In genomic region chr1:192545781-192546521, GRCh38 we compare ENCODE assay signal across 9 cellular contexts. TPM values are rescaled to one million over a fixed set of nuclear protein-coding genes. Genes with fewer than 3 reads are reported as not detected.
A peak's percentile ranks its signal among the peaks of the same experiment; 100 is the strongest.
DNase-seq lines count a peak whose midpoint lies in the region; ATAC-seq lines count a peak whose summit lies in the region.
"Had no signal": no experiment of that assay in that cellular context is flagged by ENCODE, and none has a peak within 500 bp of the region (broad histone marks: within the 10 kb centered on the region; RNA-seq: fewer than 3 reads in every experiment).

No MANE protein-coding gene starts in this region.

- no peaks in the 10 kb centered on the region for H3K27me3 ChIP-seq in CD8-positive, alpha-beta memory T cell (ENCODE audit: insufficient read depth, low read length, poor library complexity, severe bottlenecking)
- no peaks in the 10 kb centered on the region for H3K27me3 ChIP-seq in thymus (ENCODE audit: control insufficient read depth, insufficient read depth)

- no peaks in the 10 kb centered on the region for H3K9me3 Mint-ChIP-seq in CD8-positive, alpha-beta memory T cell
- H3K9me3 Mint-ChIP-seq in activated naive CD8-positive, alpha-beta T cell treated with anti-CD3 and anti-CD28 coated beads, Interleukin-2, amount 50 U/mL, for 24 hours: no peaks in the 10 kb centered on the region
- no peaks in the 10 kb centered on the region for H3K9me3 Mint-ChIP-seq in activated CD8-positive, alpha-beta memory T cell treated with anti-CD3 and anti-CD28 coated beads, Interleukin-2, amount 10 ng/mL, durations not matched to agents 7 days and 5 days (ENCODE audit: low read depth)

- peak overlapping the region in 2 of 7 donors; percentile 52 to 59 for H3K4me3 Mint-ChIP-seq in CD8-positive, alpha-beta memory T cell
- peak overlapping the region; percentile 36 for H3K4me3 Mint-ChIP-seq in activated naive CD8-positive, alpha-beta T cell treated with anti-CD3 and anti-CD28 coated beads, Interleukin-2, amount 50 U/mL, for 24 hours
- no peak overlapping the region for H3K4me3 Mint-ChIP-seq in activated CD8-positive, alpha-beta memory T cell treated with anti-CD3 and anti-CD28 coated beads, Interleukin-2, amount 10 ng/mL, durations not matched to agents 7 days and 5 days

- CTCF ChIA-PET in CD8-positive, alpha-beta memory T cell (lab: Charles Lee): interaction anchor here (0.6 to 1.1 kb wide), 2 partner anchors 69 to 153 kb away, joined by 3 to 5 read pairs; no protein-coding TSS in a partner anchor
- CTCF ChIA-PET in activated CD8-positive, alpha-beta memory T cell treated with anti-CD3 and anti-CD28 coated beads, Interleukin-2, amount 10 ng/mL, durations not matched to agents 7 days and 5 days (lab: Charles Lee): interaction anchor here (1.7 kb wide), 1 partner anchor 11 kb away, joined by 4 read pairs; no protein-coding TSS in a partner anchor

- POLR2A ChIA-PET in CD8-positive, alpha-beta memory T cell (lab: Charles Lee): no interaction called here

- H3K36me3 Mint-ChIP-seq in CD8-positive, alpha-beta memory T cell: no peaks in the 10 kb centered on the region
- no peaks in the 10 kb centered on the region for H3K36me3 Mint-ChIP-seq in activated naive CD8-positive, alpha-beta T cell treated with anti-CD3 and anti-CD28 coated beads, Interleukin-2, amount 50 U/mL, for 24 hours (ENCODE audit: low read depth)
- peaks cover 2% of the 10 kb centered on the region for H3K36me3 Mint-ChIP-seq in activated CD8-positive, alpha-beta memory T cell treated with anti-CD3 and anti-CD28 coated beads, Interleukin-2, amount 10 ng/mL, durations not matched to agents 7 days and 5 days

- peaks cover 22% of the 10 kb centered on the region for H3K4me1 ChIP-seq in CD8-positive, alpha-beta memory T cell (ENCODE audit: insufficient read depth, low read length)
- peaks cover 3% of the 10 kb centered on the region for H3K4me1 ChIP-seq in thymus (ENCODE audit: control insufficient read depth, insufficient read depth, low read length)

- H3K27ac ChIP-seq in CD8-positive, alpha-beta memory T cell (ENCODE audit: low read depth, low read length): no peak overlapping the region
- H3K27ac ChIP-seq in thymus (ENCODE audit: low read depth): peak overlapping the region; percentile 64

- no peaks in the 10 kb centered on the region for H3K9me3 ChIP-seq in CD8-positive, alpha-beta memory T cell (ENCODE audit: low read length)
- H3K9me3 ChIP-seq in thymus (ENCODE audit: control insufficient read depth): no peaks in the 10 kb centered on the region

- peak overlapping the region in 6 of 8 donors; percentile 18 to 83 (median 31) for H3K27ac Mint-ChIP-seq in CD8-positive, alpha-beta memory T cell
- H3K27ac Mint-ChIP-seq in activated naive CD8-positive, alpha-beta T cell treated with anti-CD3 and anti-CD28 coated beads, Interleukin-2, amount 50 U/mL, for 24 hours: peak overlapping the region; percentile 75
- no peak overlapping the region for H3K27ac Mint-ChIP-seq in activated CD8-positive, alpha-beta memory T cell treated with anti-CD3 and anti-CD28 coated beads, Interleukin-2, amount 10 ng/mL, durations not matched to agents 7 days and 5 days

- ATAC-seq in GM21360 (IDR thresholded peaks at IDR 0.05; ENCODE audit: unreplicated experiment): peak; percentile 59
- ATAC-seq in HG03521 (IDR thresholded peaks at IDR 0.05; ENCODE audit: unreplicated experiment): peak; percentile 47
- ATAC-seq in activated naive CD8-positive, alpha-beta T cell treated with anti-CD3 and anti-CD28 coated beads, Interleukin-2, amount 50 U/mL, for 24 hours: peak; percentile 37
- no peak for ATAC-seq in activated CD8-positive, alpha-beta memory T cell treated with anti-CD3 and anti-CD28 coated beads, Interleukin-2, amount 10 ng/mL, durations not matched to agents 7 days and 5 days

- H3K36me3 ChIP-seq in CD8-positive, alpha-beta memory T cell (ENCODE audit: insufficient read depth, low read length): no peaks in the 10 kb centered on the region
- no peaks in the 10 kb centered on the region for H3K36me3 ChIP-seq in thymus (ENCODE audit: control insufficient read depth, insufficient read depth)

- H3K4me3 ChIP-seq in CD8-positive, alpha-beta memory T cell (ENCODE audit: low read length): no peak overlapping the region
- no peak overlapping the region for H3K4me3 ChIP-seq in thymus (ENCODE audit: low read length)

- no peak for DNase-seq in CD8-positive, alpha-beta memory T cell
- no peak for DNase-seq in activated naive CD8-positive, alpha-beta T cell treated with anti-CD3 and anti-CD28 coated beads, Interleukin-2, amount 50 U/mL, for 24 hours
- DNase-seq in kidney glomerular epithelial cell (lab: John Stamatoyannopoulos, UW) (no peak), putamen (ENCODE audit: low spot score) (no peak)
- no peak for DNase-seq in activated CD8-positive, alpha-beta memory T cell treated with anti-CD3 and anti-CD28 coated beads, Interleukin-2, amount 10 ng/mL, durations not matched to agents 7 days and 5 days

- no peaks in the 10 kb centered on the region for H3K27me3 Mint-ChIP-seq in CD8-positive, alpha-beta memory T cell
- H3K27me3 Mint-ChIP-seq in activated naive CD8-positive, alpha-beta T cell treated with anti-CD3 and anti-CD28 coated beads, Interleukin-2, amount 50 U/mL, for 24 hours: no peaks in the 10 kb centered on the region
- no peaks in the 10 kb centered on the region for H3K27me3 Mint-ChIP-seq in activated CD8-positive, alpha-beta memory T cell treated with anti-CD3 and anti-CD28 coated beads, Interleukin-2, amount 10 ng/mL, durations not matched to agents 7 days and 5 days

- WGBS in thymus: 55% methylated on average over 3 of the region's 3 CpGs

- H3K4me1 Mint-ChIP-seq in CD8-positive, alpha-beta memory T cell: peaks cover 50 to 72% (median 70%) of the 10 kb centered on the region in 3 donors
- H3K4me1 Mint-ChIP-seq in activated naive CD8-positive, alpha-beta T cell treated with anti-CD3 and anti-CD28 coated beads, Interleukin-2, amount 50 U/mL, for 24 hours: peaks cover 52% of the 10 kb centered on the region
- peaks cover 60% of the 10 kb centered on the region for H3K4me1 Mint-ChIP-seq in activated CD8-positive, alpha-beta memory T cell treated with anti-CD3 and anti-CD28 coated beads, Interleukin-2, amount 10 ng/mL, durations not matched to agents 7 days and 5 days

RNA-seq across cellular contexts. Expression of gene RGS1, which starts 29.6 kb away (rescaled TPM):
- 10 to 100 TPM; 56.8 to 59.6 TPM for total RNA-seq in CD8-positive, alpha-beta memory T cell
- 82.9 TPM for polyA plus RNA-seq in CD8-positive, alpha-beta memory T cell
- polyA plus RNA-seq in thymus: 329 TPM
- total RNA-seq in activated CD8-positive, alpha-beta memory T cell treated with anti-CD3 and anti-CD28 coated beads, Interleukin-2, amount 10 ng/mL, durations not matched to agents 7 days and 5 days: 10 to 100 TPM; 27.1 to 35.7 TPM
- total RNA-seq: H1 had no signal
- polyA plus RNA-seq: H1 had no signal
